ENCODE assay signal across 24 cellular contexts in genomic region chr1:116019653-116020253, GRCh38. TPM values are rescaled to one million over a fixed set of nuclear protein-coding genes. Genes with fewer than 3 reads are reported as not detected.
"Had no signal": no experiment of that assay in that cellular context is flagged by ENCODE, and none has a peak within 500 bp of the region (broad histone marks: within the 10 kb centered on the region; RNA-seq: fewer than 3 reads in every experiment).

No MANE protein-coding gene starts in this region.

- H3K9ac ChIP-seq: neural progenitor cell had no signal

- H3K4me3 Mint-ChIP-seq: activated CD4-positive, alpha-beta T cell treated with anti-CD3 and anti-CD28 coated beads, Interleukin-2, amount 10 ng/mL, durations not matched to agents 24 days and 14 days; activated CD8-positive, alpha-beta memory T cell treated with anti-CD3 and anti-CD28 coated beads, Interleukin-2, amount 10 ng/mL, durations not matched to agents 7 days and 5 days; activated CD8-positive, alpha-beta T cell treated with anti-CD3 and anti-CD28 coated beads for 36 hours; activated naive CD4-positive, alpha-beta T cell treated with anti-CD3 and anti-CD28 coated beads, Interleukin-2, amount 50 U/mL, for 24 hours; activated T-helper 1 cell treated with anti-CD3 and anti-CD28 coated beads, Interleukin-12 subunit alpha, Interleukin-12 subunit beta, Interleukin-2, Interleukin-4 antibody, amounts not matched to agents 30 ng/mL and 10 ng/mL and 1 ng/mL, durations not matched to agents 14 hours and 24 hours and 36 hours; brain; naive thymus-derived CD4-positive, alpha-beta T cell; neural progenitor cell; stimulated activated naive B cell treated with anti-CD40 and anti-IgM and Interleukin-4, amounts not matched to agents 10 μg/mL and 1 μg/mL and 100 μg/mL, for 72 hours; T-cell had no signal

- ATAC-seq: left lobe of liver; lower lobe of right lung; naive thymus-derived CD4-positive, alpha-beta T cell; T-cell had no signal

- H3K4me2 ChIP-seq: neural progenitor cell had no signal

- H3K27ac ChIP-seq: lower lobe of right lung, neural progenitor cell, sigmoid colon, testis had no signal

- H3K36me3 Mint-ChIP-seq: activated CD8-positive, alpha-beta memory T cell treated with anti-CD3 and anti-CD28 coated beads, Interleukin-2, amount 10 ng/mL, durations not matched to agents 7 days and 5 days; activated naive CD4-positive, alpha-beta T cell treated with anti-CD3 and anti-CD28 coated beads, Interleukin-2, amount 50 U/mL, for 24 hours; naive thymus-derived CD4-positive, alpha-beta T cell; stimulated activated naive B cell treated with anti-CD40 and anti-IgM and Interleukin-4, amounts not matched to agents 10 μg/mL and 1 μg/mL and 100 μg/mL, for 72 hours; T-cell had no signal

- H3K4me1 ChIP-seq: lower lobe of right lung, neural progenitor cell, sigmoid colon, testis had no signal

- H3K36me3 ChIP-seq: neural progenitor cell, sigmoid colon had no signal

- DNase-seq: activated CD4-positive, alpha-beta T cell treated with anti-CD3 and anti-CD28 coated beads, Interleukin-2, amount 10 ng/mL, durations not matched to agents 24 days and 14 days; activated CD8-positive, alpha-beta memory T cell treated with anti-CD3 and anti-CD28 coated beads, Interleukin-2, amount 10 ng/mL, durations not matched to agents 7 days and 5 days; activated CD8-positive, alpha-beta T cell treated with anti-CD3 and anti-CD28 coated beads for 36 hours; activated gamma-delta T cell treated with Interleukin-2 at 50 U/mL for 16 hours; activated T-cell treated with anti-CD3 and anti-CD28 coated beads for 4 hours; aorta; effector CD4-positive, alpha-beta T cell; erythroblast; kidney; lower lobe of right lung; naive thymus-derived CD4-positive, alpha-beta T cell; sigmoid colon; stimulated activated CD4-positive, alpha-beta T cell treated with anti-CD3 and anti-CD28 coated beads, Interleukin-2, amount 100 ng/mL, for 48 hours; stimulated activated CD8-positive, alpha-beta memory T cell treated with anti-CD3 and anti-CD28 coated beads, Interleukin-4, amount 100 ng/mL, for 48 hours; stimulated activated naive B cell treated with anti-CD40 and anti-IgM and Interleukin-4, amounts not matched to agents 10 μg/mL and 1 μg/mL and 100 μg/mL, for 72 hours; T-cell; T1000; testis; trophoblast cell had no signal

- H3K27me3 Mint-ChIP-seq: brain; stimulated activated naive B cell treated with anti-CD40 and anti-IgM and Interleukin-4, amounts not matched to agents 10 μg/mL and 1 μg/mL and 100 μg/mL, for 72 hours had no signal

- H3K27me3 ChIP-seq: neural progenitor cell, sigmoid colon, testis had no signal

- H3K4me1 Mint-ChIP-seq: activated naive CD4-positive, alpha-beta T cell treated with anti-CD3 and anti-CD28 coated beads, Interleukin-2, amount 50 U/mL, for 24 hours; neural progenitor cell; stimulated activated naive B cell treated with anti-CD40 and anti-IgM and Interleukin-4, amounts not matched to agents 10 μg/mL and 1 μg/mL and 100 μg/mL, for 72 hours had no signal

- H3K27ac Mint-ChIP-seq: activated CD4-positive, alpha-beta T cell treated with anti-CD3 and anti-CD28 coated beads, Interleukin-2, amount 10 ng/mL, durations not matched to agents 24 days and 14 days; activated CD8-positive, alpha-beta memory T cell treated with anti-CD3 and anti-CD28 coated beads, Interleukin-2, amount 10 ng/mL, durations not matched to agents 7 days and 5 days; activated CD8-positive, alpha-beta T cell treated with anti-CD3 and anti-CD28 coated beads for 36 hours; activated naive CD4-positive, alpha-beta T cell treated with anti-CD3 and anti-CD28 coated beads, Interleukin-2, amount 50 U/mL, for 24 hours; activated T-helper 1 cell treated with anti-CD3 and anti-CD28 coated beads, Interleukin-12 subunit alpha, Interleukin-12 subunit beta, Interleukin-2, Interleukin-4 antibody, amounts not matched to agents 30 ng/mL and 10 ng/mL and 1 ng/mL, durations not matched to agents 14 hours and 24 hours and 36 hours; naive thymus-derived CD4-positive, alpha-beta T cell; neural progenitor cell; stimulated activated naive B cell treated with anti-CD40 and anti-IgM and Interleukin-4, amounts not matched to agents 10 μg/mL and 1 μg/mL and 100 μg/mL, for 72 hours; T-cell had no signal

- H3K9me3 ChIP-seq: lower lobe of right lung, sigmoid colon, testis had no signal

- H3K4me3 ChIP-seq: lower lobe of right lung, neural progenitor cell, sigmoid colon, testis had no signal

RNA-seq across cellular contexts. Expression of gene SLC22A15, which starts 43.4 kb away (rescaled TPM):
- polyA plus RNA-seq: naive thymus-derived CD4-positive, alpha-beta T cell had no signal
